In the genomic region with DNA sequence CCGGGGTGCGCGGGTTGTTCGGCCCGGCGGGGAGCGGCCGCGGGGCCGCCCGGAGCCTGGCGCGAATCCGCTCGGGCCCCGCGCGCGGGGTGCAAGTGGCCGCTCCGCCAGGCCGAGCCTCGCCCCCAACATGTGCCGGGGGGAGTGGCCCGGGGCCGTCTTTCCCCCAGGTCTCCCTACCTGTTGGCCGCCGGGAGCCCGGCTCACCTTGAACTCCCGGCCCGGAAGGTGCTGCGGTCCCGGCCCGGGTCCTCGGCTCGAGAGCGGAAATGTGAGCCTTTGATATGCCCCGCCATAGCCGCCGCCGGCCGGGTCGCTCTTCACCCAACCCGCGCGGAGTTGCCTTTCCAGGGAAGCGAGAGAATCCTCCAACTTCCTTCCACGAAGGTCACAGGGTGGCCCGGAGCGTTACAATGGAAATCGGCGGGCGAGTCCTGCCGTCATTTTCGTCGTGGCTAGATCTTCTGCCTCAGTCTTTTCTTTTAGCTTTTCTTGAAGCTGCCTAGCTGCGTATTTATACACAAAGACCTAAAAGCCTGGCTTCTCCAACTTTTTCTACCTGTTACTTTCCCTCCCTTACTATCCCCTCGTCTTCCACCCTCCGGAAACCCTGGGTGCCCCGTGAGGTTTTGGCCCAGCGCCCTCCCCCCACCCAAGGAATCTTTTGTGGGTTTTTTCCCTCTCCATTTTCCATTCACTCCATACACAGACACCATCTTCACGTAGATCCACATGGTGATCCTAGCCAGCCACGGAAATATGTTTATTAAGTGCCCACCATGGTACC, we compare ENCODE assay signal across 8 cellular contexts. TPM values are rescaled to one million over a fixed set of nuclear protein-coding genes. Genes with fewer than 3 reads are reported as not detected.
A peak's percentile ranks its signal among the peaks of the same experiment; 100 is the strongest.
DNase-seq lines count a peak whose midpoint lies in the region; ATAC-seq, FAIRE-seq and TF ChIP-seq lines count a peak whose summit lies in the region.

No MANE protein-coding gene starts in this region.

- peaks cover 13% of the 10 kb centered on the region for H3K27me3 Mint-ChIP-seq in T-helper 2 cell treated with Interferon-gamma antibody and Interleukin-4, amounts not matched to agents 5 μg/mL and 100 μg/mL, for 36 hours (ENCODE audit: low read depth)

- TF ChIP-seq CTCF in bronchial epithelial cell (IDR thresholded peaks at IDR 0.05; ENCODE audit: insufficient read depth, low read length, severe bottlenecking) (no peak), left lung (IDR thresholded peaks at IDR 0.05) (no peak)

- H3K27ac ChIP-seq in left lung: peak overlapping the region in 1 of 2 donors; percentile 80

- no peak overlapping the region for H3K27ac Mint-ChIP-seq in T-helper 2 cell treated with Interferon-gamma antibody and Interleukin-4, amounts not matched to agents 5 μg/mL and 100 μg/mL, for 36 hours

- intact Hi-C loops in left lung (cut with DNase I): no loop called here

- DNase-seq in NCI-H446 (lab: John Stamatoyannopoulos, UW): peak; percentile 20 to 21
- DNase-seq in NCI-H446 treated with DMSO at 0.1 percent for 48 hours (lab: John Stamatoyannopoulos, UW): no peak
- DNase-seq in T-helper 2 cell treated with Interferon-gamma antibody and Interleukin-4, amounts not matched to agents 5 μg/mL and 100 μg/mL, for 36 hours (ENCODE audit: low spot score): peak; percentile 18
- DNase-seq in bronchial epithelial cell (ENCODE audit: low read depth): no peak
- peak; percentile 41 to 87 for DNase-seq in left lung
- DNase-seq in stimulated activated CD8-positive, alpha-beta memory T cell treated with anti-CD3 and anti-CD28 coated beads, Interleukin-12 subunit alpha, Interleukin-12 subunit beta, amount 100 ng/mL, for 1 hour (ENCODE audit: low read depth): peak; percentile 20

- H3K9me3 Mint-ChIP-seq in T-helper 2 cell treated with Interferon-gamma antibody and Interleukin-4, amounts not matched to agents 5 μg/mL and 100 μg/mL, for 36 hours: no peaks in the 10 kb centered on the region

- H3K9me3 ChIP-seq in left lung: no peaks in the 10 kb centered on the region

- H3K4me3 ChIP-seq in bronchial epithelial cell (ENCODE audit: low read depth, low read length) (peak overlapping the region; percentile 74), left lung (peak overlapping the region; percentile 55 to 58)

- H3K27me3 ChIP-seq in bronchial epithelial cell (ENCODE audit: control insufficient read depth, insufficient read depth, low read length) (no peaks in the 10 kb centered on the region), left lung (peaks cover 0 to 43% of the 10 kb centered on the region in 2 donors)

- H3K36me3 ChIP-seq in bronchial epithelial cell (ENCODE audit: control insufficient read depth, insufficient read depth, low read length): no peaks in the 10 kb centered on the region
- H3K36me3 ChIP-seq in left lung: no peaks in the 10 kb centered on the region

- peak; percentile 71 for ATAC-seq in left lung
- no peak for ATAC-seq in GM18909 (IDR thresholded peaks at IDR 0.05; ENCODE audit: poor library complexity, unreplicated experiment)
- ATAC-seq in HG03159 (IDR thresholded peaks at IDR 0.05; ENCODE audit: unreplicated experiment): no peak

- no peaks in the 10 kb centered on the region for H3K36me3 Mint-ChIP-seq in T-helper 2 cell treated with Interferon-gamma antibody and Interleukin-4, amounts not matched to agents 5 μg/mL and 100 μg/mL, for 36 hours (ENCODE audit: low read depth)

- H3K4me1 ChIP-seq in left lung: peaks cover 10 to 14% of the 10 kb centered on the region in 2 donors

- peaks cover 6% of the 10 kb centered on the region for H3K4me1 Mint-ChIP-seq in T-helper 2 cell treated with Interferon-gamma antibody and Interleukin-4, amounts not matched to agents 5 μg/mL and 100 μg/mL, for 36 hours (ENCODE audit: low read depth)

- H3K4me3 Mint-ChIP-seq in T-helper 2 cell treated with Interferon-gamma antibody and Interleukin-4, amounts not matched to agents 5 μg/mL and 100 μg/mL, for 36 hours: no peak overlapping the region

- no peak for FAIRE-seq in bronchial epithelial cell (lab: Jason Lieb, UNC)

RNA-seq across cellular contexts. Expression of a gene that starts 0.9 kb away (rescaled TPM):
- total RNA-seq in bronchial epithelial cell (89.2 and 117 TPM in 2 replicates), left lung (10 to 100 TPM; 39.9 to 77.5 TPM)

Comparison
In these comparisons a context has a peak if more than half of its experiments do, and no peak if none do; other contexts are left out.
1. DNase-seq: peak in NCI-H446 (2 of 2), T-helper 2 cell treated with Interferon-gamma antibody and Interleukin-4, amounts not matched to agents 5 μg/mL and 100 μg/mL, for 36 hours (single experiment), left lung (2 of 2) and stimulated activated CD8-positive, alpha-beta memory T cell treated with anti-CD3 and anti-CD28 coated beads, Interleukin-12 subunit alpha, Interleukin-12 subunit beta, amount 100 ng/mL, for 1 hour (single experiment); none in NCI-H446 treated with DMSO at 0.1 percent for 48 hours (single experiment) and bronchial epithelial cell (single experiment).